Comparison of ENCODE assay signal across 20 cellular contexts in genomic region chr16:86768999-86769398, GRCh38.
DNase-seq lines count a peak whose midpoint lies in the region.
"Had no signal": no experiment of that assay in that cellular context is flagged by ENCODE, and none has a peak within 500 bp of the region (broad histone marks: within the 10 kb centered on the region; RNA-seq: fewer than 3 reads in every experiment).

No MANE protein-coding gene starts in this region.

- no CpG with 5 or more reads among the region's 7 CpGs for WGBS in neuronal stem cell (ENCODE audit: extremely low coverage in 2 of 2, insufficient read length in 2 of 2, insufficient replicate concordance in 1 of 2), 2 donors

- H3K4me1 Mint-ChIP-seq in activated CD4-positive, alpha-beta T cell treated with anti-CD3 and anti-CD28 coated beads, Interleukin-2, amount 10 ng/mL, durations not matched to agents 7 days and 5 days: no peaks in the 10 kb centered on the region
- H3K4me1 Mint-ChIP-seq: activated naive CD8-positive, alpha-beta T cell treated with anti-CD3 and anti-CD28 coated beads, Interleukin-2, amount 50 U/mL, for 24 hours; stimulated activated memory B cell treated with anti-CD40 and anti-IgM and Interleukin-4, amounts not matched to agents 10 μg/mL and 1 μg/mL and 100 μg/mL, for 72 hours; T-cell had no signal

- H3K9me3 ChIP-seq in neuronal stem cell (replicated peaks in 1 of 2; ENCODE audit: control insufficient read depth in 2 of 2, insufficient read depth in 1 of 2, low read depth in 1 of 2, low read length in 2 of 2): no peaks in the 10 kb centered on the region
- H3K9me3 ChIP-seq: gastrocnemius medialis, psoas muscle, uterus had no signal

- H3K27ac ChIP-seq in neuronal stem cell (replicated peaks; ENCODE audit: low read length): no peak overlapping the region
- H3K27ac ChIP-seq: gastrocnemius medialis, psoas muscle, uterus had no signal

- H3K79me1 ChIP-seq in neuronal stem cell (ENCODE audit: low read depth, low read length): no peaks in the 10 kb centered on the region

- H3K27me3 Mint-ChIP-seq in activated CD4-positive, alpha-beta T cell treated with anti-CD3 and anti-CD28 coated beads, Interleukin-2, amount 10 ng/mL, durations not matched to agents 7 days and 5 days: no peaks in the 10 kb centered on the region

- POLR2A ChIA-PET in activated CD4-positive, alpha-beta T cell treated with anti-CD3 and anti-CD28 coated beads, Interleukin-2, amount 10 ng/mL, durations not matched to agents 7 days and 5 days (lab: Charles Lee): no interaction called here

- no peak overlapping the region for H4K8ac ChIP-seq in neuronal stem cell (ENCODE audit: low read depth, low read length)

- H3K14ac ChIP-seq in neuronal stem cell (ENCODE audit: low read length): no peak overlapping the region

- H3K4me3 Mint-ChIP-seq in activated CD4-positive, alpha-beta T cell treated with anti-CD3 and anti-CD28 coated beads, Interleukin-2, amount 10 ng/mL, durations not matched to agents 7 days and 5 days: no peak overlapping the region
- H3K4me3 Mint-ChIP-seq: activated naive CD8-positive, alpha-beta T cell treated with anti-CD3 and anti-CD28 coated beads, Interleukin-2, amount 50 U/mL, for 24 hours; dendritic cell treated with granulocyte-macrophage colony-stimulating factor and Interleukin-4, amounts not matched to agents 40 ng/mL and 50 ng/mL, for 4 days; stimulated activated memory B cell treated with anti-CD40 and anti-IgM and Interleukin-4, amounts not matched to agents 10 μg/mL and 1 μg/mL and 100 μg/mL, for 72 hours; T-cell had no signal

- no peak overlapping the region for H4K91ac ChIP-seq in neuronal stem cell (ENCODE audit: low read depth, low read length, poor library complexity)

- H3K4ac ChIP-seq in neuronal stem cell (ENCODE audit: low read length): no peak overlapping the region

- H2AK5ac ChIP-seq in neuronal stem cell (ENCODE audit: low read depth, low read length): peak overlapping the region; percentile 57

- no peak overlapping the region for H2BK5ac ChIP-seq in neuronal stem cell (ENCODE audit: low read length)

- H2BK12ac ChIP-seq in neuronal stem cell (ENCODE audit: low read length): no peak overlapping the region

- H2AFZ ChIP-seq in neuronal stem cell (ENCODE audit: low read length): no peak overlapping the region

- H2BK15ac ChIP-seq in neuronal stem cell (ENCODE audit: low read length): no peak overlapping the region

- H3K9me3 Mint-ChIP-seq in activated CD4-positive, alpha-beta T cell treated with anti-CD3 and anti-CD28 coated beads, Interleukin-2, amount 10 ng/mL, durations not matched to agents 7 days and 5 days: no peaks in the 10 kb centered on the region
- H3K9me3 Mint-ChIP-seq: dendritic cell treated with granulocyte-macrophage colony-stimulating factor and Interleukin-4, amounts not matched to agents 40 ng/mL and 50 ng/mL, for 4 days had no signal

- peaks cover 0 to 13% of the 10 kb centered on the region in 2 donors for H3K4me1 ChIP-seq in neuronal stem cell (ENCODE audit: control insufficient read depth in 2 of 2, insufficient read depth in 1 of 2, low read depth in 1 of 2, low read length in 2 of 2)
- H3K4me1 ChIP-seq: gastrocnemius medialis, psoas muscle, uterus had no signal

- no peak overlapping the region for H3K4me2 ChIP-seq in neuronal stem cell (ENCODE audit: insufficient read depth, low read length, poor library complexity, severe bottlenecking)

- H3K4me3 ChIP-seq in neuronal stem cell (ENCODE audit: low read length in 2 of 2): peak overlapping the region in 1 of 2 donors; percentile 20
- H3K4me3 ChIP-seq: gastrocnemius medialis, psoas muscle, uterus had no signal

- H3K9ac ChIP-seq in neuronal stem cell (ENCODE audit: low read depth, low read length, poor library complexity): no peak overlapping the region

- CTCF ChIA-PET in activated CD4-positive, alpha-beta T cell treated with anti-CD3 and anti-CD28 coated beads, Interleukin-2, amount 10 ng/mL, durations not matched to agents 7 days and 5 days (lab: Charles Lee): no interaction called here

- no peaks in the 10 kb centered on the region for H3K36me3 Mint-ChIP-seq in activated CD4-positive, alpha-beta T cell treated with anti-CD3 and anti-CD28 coated beads, Interleukin-2, amount 10 ng/mL, durations not matched to agents 7 days and 5 days (ENCODE audit: low read depth)
- H3K36me3 Mint-ChIP-seq: stimulated activated memory B cell treated with anti-CD40 and anti-IgM and Interleukin-4, amounts not matched to agents 10 μg/mL and 1 μg/mL and 100 μg/mL, for 72 hours; T-cell had no signal

- peaks cover 0 to 13% (median 0%) of the 10 kb centered on the region in 3 experiments for H3K27me3 ChIP-seq in neuronal stem cell (ENCODE audit: control insufficient read depth in 3 of 3, insufficient read depth in 3 of 3, low read depth in 1 of 3, low read length in 3 of 3)

- DNase-seq in Daoy (ENCODE audit: low read depth) (peak; percentile 78), LoVo (ENCODE audit: low spot score) (peak; percentile 25), dermis blood vessel endothelial cell (peak; percentile 84), neuronal stem cell (ENCODE audit: low spot score) (no peak), CD1c-positive myeloid dendritic cell (ENCODE audit: extremely low spot score) (no peak)
- no peak for DNase-seq in stimulated activated naive CD4-positive, alpha-beta T cell treated with Interleukin-2 at 50 U/mL for 16 hours (lab: John Stamatoyannopoulos, UW)
- no peak for DNase-seq in central memory CD4-positive, alpha-beta T cell
- no peak for DNase-seq in activated CD4-positive, alpha-beta T cell treated with anti-CD3 and anti-CD28 coated beads, Interleukin-2, amount 10 ng/mL, durations not matched to agents 7 days and 5 days
- DNase-seq: activated CD4-positive, CD25-positive, alpha-beta regulatory T cell treated with anti-CD3 and anti-CD28 coated beads, Interleukin-2, amount 50 U/mL, for 72 hours; activated naive CD8-positive, alpha-beta T cell treated with anti-CD3 and anti-CD28 coated beads, Interleukin-2, amount 50 U/mL, for 24 hours; DND-41; gastrocnemius medialis; GOT3; NCI-H446; psoas muscle; stimulated activated CD4-positive, alpha-beta T cell treated with anti-CD3 and anti-CD28 coated beads, Interleukin-4, amount 100 ng/mL, for 1 hour; T-cell; uterus had no signal

- H3K18ac ChIP-seq in neuronal stem cell (ENCODE audit: low read length): no peak overlapping the region

- H3K23ac ChIP-seq in neuronal stem cell (ENCODE audit: low read depth, low read length, poor library complexity): no peak overlapping the region

- H3K27ac Mint-ChIP-seq in activated CD4-positive, alpha-beta T cell treated with anti-CD3 and anti-CD28 coated beads, Interleukin-2, amount 10 ng/mL, durations not matched to agents 7 days and 5 days: no peak overlapping the region
- H3K27ac Mint-ChIP-seq: activated naive CD8-positive, alpha-beta T cell treated with anti-CD3 and anti-CD28 coated beads, Interleukin-2, amount 50 U/mL, for 24 hours; dendritic cell treated with granulocyte-macrophage colony-stimulating factor and Interleukin-4, amounts not matched to agents 40 ng/mL and 50 ng/mL, for 4 days; stimulated activated memory B cell treated with anti-CD40 and anti-IgM and Interleukin-4, amounts not matched to agents 10 μg/mL and 1 μg/mL and 100 μg/mL, for 72 hours; T-cell had no signal

- no peaks in the 10 kb centered on the region for H3K36me3 ChIP-seq in neuronal stem cell (replicated peaks in 1 of 2; ENCODE audit: control insufficient read depth in 2 of 2, insufficient read depth in 2 of 2, low read length in 2 of 2)
- H3K36me3 ChIP-seq: gastrocnemius medialis, uterus had no signal

- no peak overlapping the region for H2BK120ac ChIP-seq in neuronal stem cell (ENCODE audit: low read depth, low read length)

Comparison
In these comparisons a context has a peak if more than half of its experiments do, and no peak if none do; other contexts are left out.
1. DNase-seq: peak in Daoy (single experiment), LoVo (single experiment) and dermis blood vessel endothelial cell (single experiment); none in neuronal stem cell (single experiment), stimulated activated naive CD4-positive, alpha-beta T cell treated with Interleukin-2 at 50 U/mL for 16 hours (single experiment), CD1c-positive myeloid dendritic cell (single experiment), central memory CD4-positive, alpha-beta T cell (single experiment) and activated CD4-positive, alpha-beta T cell treated with anti-CD3 and anti-CD28 coated beads, Interleukin-2, amount 10 ng/mL, durations not matched to agents 7 days and 5 days (single experiment).